In genomic region chr6:75076009-75076408, GRCh38 we compare ENCODE assay signal across 27 cellular contexts.
"Had no signal": no experiment of that assay in that cellular context is flagged by ENCODE, and none has a peak within 500 bp of the region (broad histone marks: within the 10 kb centered on the region; RNA-seq: fewer than 3 reads in every experiment).

No MANE protein-coding gene starts in this region.

- H3K36me3 ChIP-seq: ascending aorta, SJSA1 had no signal

- H3K9me3 Mint-ChIP-seq: activated CD4-positive, alpha-beta T cell treated with anti-CD3 and anti-CD28 coated beads, Interleukin-2, amount 10 ng/mL, durations not matched to agents 24 days and 14 days; activated CD8-positive, alpha-beta T cell treated with anti-CD3 and anti-CD28 coated beads for 36 hours; activated naive CD8-positive, alpha-beta T cell treated with anti-CD3 and anti-CD28 coated beads for 36 hours; activated T-cell treated with anti-CD3 and anti-CD28 coated beads, Interleukin-2, amount 50 U/mL, for 72 hours; activated T-helper 17 cell treated with anti-CD3 and anti-CD28 coated beads, Interleukin-2, amount 50 U/mL, for 72 hours; T-helper 1 cell treated with Interleukin-12 subunit alpha and Interleukin-12 subunit beta and Interleukin-4 antibody, amounts not matched to agents 30 μg/mL and 1 μg/mL, for 36 hours; T-helper 2 cell treated with Interferon-gamma antibody and Interleukin-4, amounts not matched to agents 5 μg/mL and 100 μg/mL, for 36 hours had no signal

- H3K27ac Mint-ChIP-seq: activated CD4-positive, alpha-beta T cell treated with anti-CD3 and anti-CD28 coated beads, Interleukin-2, amount 10 ng/mL, durations not matched to agents 24 days and 14 days; activated CD8-positive, alpha-beta T cell treated with anti-CD3 and anti-CD28 coated beads for 36 hours; activated naive CD8-positive, alpha-beta T cell treated with anti-CD3 and anti-CD28 coated beads for 36 hours; activated T-cell treated with anti-CD3 and anti-CD28 coated beads, Interleukin-2, amount 50 U/mL, for 72 hours; activated T-helper 17 cell treated with anti-CD3 and anti-CD28 coated beads, Interleukin-2, amount 50 U/mL, for 72 hours; T-helper 1 cell treated with Interleukin-12 subunit alpha and Interleukin-12 subunit beta and Interleukin-4 antibody, amounts not matched to agents 30 μg/mL and 1 μg/mL, for 36 hours; T-helper 2 cell treated with Interferon-gamma antibody and Interleukin-4, amounts not matched to agents 5 μg/mL and 100 μg/mL, for 36 hours had no signal

- H3K4me1 Mint-ChIP-seq: activated CD4-positive, alpha-beta T cell treated with anti-CD3 and anti-CD28 coated beads, Interleukin-2, amount 10 ng/mL, durations not matched to agents 24 days and 14 days; activated naive CD8-positive, alpha-beta T cell treated with anti-CD3 and anti-CD28 coated beads for 36 hours; activated T-helper 17 cell treated with anti-CD3 and anti-CD28 coated beads, Interleukin-2, amount 50 U/mL, for 72 hours had no signal

- H3K27ac ChIP-seq: ascending aorta, SJSA1 had no signal

- DNase-seq: activated CD4-positive, alpha-beta T cell treated with anti-CD3 and anti-CD28 coated beads, Interleukin-2, amount 10 ng/mL, durations not matched to agents 24 days and 14 days; activated CD4-positive, alpha-beta T cell treated with anti-CD3 and anti-CD28 coated beads, Interleukin-2, amount 50 U/mL, for 4 hours; activated CD8-positive, alpha-beta T cell treated with anti-CD3 and anti-CD28 coated beads for 36 hours; activated effector memory CD4-positive, alpha-beta T cell treated with anti-CD3 and anti-CD28 coated beads, Interleukin-2, amount 50 U/mL, for 16 hours; activated naive CD4-positive, alpha-beta T cell; activated naive CD4-positive, alpha-beta T cell treated with anti-CD3 and anti-CD28 coated beads, Interleukin-2, amount 50 U/mL, for 16 hours; activated naive CD8-positive, alpha-beta T cell treated with anti-CD3 and anti-CD28 coated beads for 36 hours; activated T-cell treated with anti-CD3 and anti-CD28 coated beads, Interleukin-2, amount 50 U/mL, for 1 hour; activated T-cell treated with anti-CD3 and anti-CD28 coated beads, Interleukin-2, amount 50 U/mL, for 72 hours; amygdala; NCI-H1092 treated with DMSO at 0.1 percent for 48 hours; NCI-H1417; NCI-H146; NCI-H187; NCI-H2081; NCI-H2171; NCI-H510A; NCI-H526; SHP77; SK-N-SH had no signal

- H3K27me3 Mint-ChIP-seq: activated CD4-positive, alpha-beta T cell treated with anti-CD3 and anti-CD28 coated beads, Interleukin-2, amount 10 ng/mL, durations not matched to agents 24 days and 14 days; activated CD8-positive, alpha-beta T cell treated with anti-CD3 and anti-CD28 coated beads for 36 hours had no signal

- H3K36me3 Mint-ChIP-seq: activated naive CD8-positive, alpha-beta T cell treated with anti-CD3 and anti-CD28 coated beads for 36 hours had no signal

- H3K9ac ChIP-seq: SK-N-SH had no signal

- H3K9me3 ChIP-seq: ascending aorta, SJSA1, SK-N-SH had no signal

- H3K27me3 ChIP-seq: ascending aorta, SJSA1 had no signal

- H3K4me2 ChIP-seq: SK-N-SH had no signal

- H3K4me3 ChIP-seq: ascending aorta, K562, SJSA1 had no signal

- ATAC-seq: activated CD8-positive, alpha-beta T cell treated with anti-CD3 and anti-CD28 coated beads for 36 hours; activated T-cell treated with anti-CD3 and anti-CD28 coated beads, Interleukin-2, amount 50 U/mL, for 72 hours; activated T-helper 17 cell treated with anti-CD3 and anti-CD28 coated beads, Interleukin-2, amount 50 U/mL, for 72 hours; K562; Panc1 had no signal

- H3K4me3 Mint-ChIP-seq: activated CD4-positive, alpha-beta T cell treated with anti-CD3 and anti-CD28 coated beads, Interleukin-2, amount 10 ng/mL, durations not matched to agents 24 days and 14 days; activated CD8-positive, alpha-beta T cell treated with anti-CD3 and anti-CD28 coated beads for 36 hours; activated naive CD8-positive, alpha-beta T cell treated with anti-CD3 and anti-CD28 coated beads for 36 hours; activated T-cell treated with anti-CD3 and anti-CD28 coated beads, Interleukin-2, amount 50 U/mL, for 72 hours; activated T-helper 17 cell treated with anti-CD3 and anti-CD28 coated beads, Interleukin-2, amount 50 U/mL, for 72 hours; T-helper 1 cell treated with Interleukin-12 subunit alpha and Interleukin-12 subunit beta and Interleukin-4 antibody, amounts not matched to agents 30 μg/mL and 1 μg/mL, for 36 hours; T-helper 2 cell treated with Interferon-gamma antibody and Interleukin-4, amounts not matched to agents 5 μg/mL and 100 μg/mL, for 36 hours had no signal

- H3K4me1 ChIP-seq: ascending aorta, SJSA1 had no signal
